ENCODE assay signal across 8 cellular contexts in the genomic region with DNA sequence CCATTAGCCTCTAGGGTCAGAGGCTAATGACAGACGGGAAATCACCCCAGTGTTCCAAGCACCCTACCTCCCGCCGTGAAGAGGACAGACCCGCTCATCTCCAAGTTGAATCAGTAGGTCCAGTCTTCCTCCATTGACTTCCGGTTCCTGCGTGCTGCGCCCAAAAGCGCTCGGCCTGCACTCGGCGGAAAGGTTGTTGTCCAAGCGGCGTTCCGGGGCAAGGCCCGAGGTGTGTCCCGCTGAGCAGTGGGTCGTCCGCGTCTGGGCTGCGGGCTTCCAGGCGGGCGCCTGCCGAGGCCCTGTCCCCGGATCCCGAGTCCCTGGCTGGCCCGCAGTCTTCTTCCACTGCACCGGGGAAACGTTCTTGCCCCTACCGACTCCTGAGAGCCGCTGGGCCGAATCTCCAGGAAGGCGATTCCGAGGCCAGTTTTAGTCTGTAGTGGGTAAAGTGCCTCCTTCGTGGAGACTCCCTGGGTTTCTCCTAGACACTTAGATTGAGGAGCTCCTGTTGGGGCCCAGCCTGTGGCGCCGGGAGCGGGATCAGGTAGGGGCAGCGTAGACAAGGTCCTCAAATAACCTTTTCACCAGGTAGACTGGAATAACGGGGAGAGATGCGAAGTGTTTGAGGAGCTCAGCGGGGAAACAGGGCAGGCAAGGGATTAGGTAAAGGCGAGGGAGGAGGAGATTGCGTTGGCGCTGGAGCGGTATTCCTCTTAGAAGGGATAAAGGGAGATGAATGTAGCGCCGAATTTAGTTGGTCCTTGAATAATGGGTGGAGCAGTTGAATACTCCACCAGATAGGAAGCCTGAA. TPM values are rescaled to one million over a fixed set of nuclear protein-coding genes. Genes with fewer than 3 reads are reported as not detected.
A peak's percentile ranks its signal among the peaks of the same experiment; 100 is the strongest.
DNase-seq lines count a peak whose midpoint lies in the region; TF ChIP-seq lines count a peak whose summit lies in the region.

A gene with protein sequence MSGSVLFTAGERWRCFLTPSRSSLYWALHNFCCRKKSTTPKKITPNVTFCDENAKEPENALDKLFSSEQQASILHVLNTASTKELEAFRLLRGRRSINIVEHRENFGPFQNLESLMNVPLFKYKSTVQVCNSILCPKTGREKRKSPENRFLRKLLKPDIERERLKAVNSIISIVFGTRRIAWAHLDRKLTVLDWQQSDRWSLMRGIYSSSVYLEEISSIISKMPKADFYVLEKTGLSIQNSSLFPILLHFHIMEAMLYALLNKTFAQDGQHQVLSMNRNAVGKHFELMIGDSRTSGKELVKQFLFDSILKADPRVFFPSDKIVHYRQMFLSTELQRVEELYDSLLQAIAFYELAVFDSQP (minus strand): TSS at position 138 of the 811 bp plus-strand sequence. CDS start 40 bp downstream, at position 98.

- H3K79me1 ChIP-seq in mesendoderm (ENCODE audit: low read length): no peaks in the 10 kb centered on the region

- peak; percentile 77 for DNase-seq in CMK (ENCODE audit: low read depth)
- peak; percentile 88 for DNase-seq in GM20000 (ENCODE audit: low spot score)
- peak; percentile 90 for DNase-seq in HT-29 (ENCODE audit: low spot score)
- DNase-seq in NT2/D1 (ENCODE audit: low read depth, low spot score): peak; percentile 77
- DNase-seq in activated CD8-positive, alpha-beta memory T cell treated with anti-CD3 and anti-CD28 coated beads, Interleukin-2, amount 50 U/mL, for 1 hour (ENCODE audit: extremely low read depth): peak; percentile 76
- DNase-seq in mesendoderm: peak; percentile 96
- DNase-seq in stimulated activated CD8-positive, alpha-beta memory T cell treated with anti-CD3 and anti-CD28 coated beads, Interleukin-12 subunit alpha, Interleukin-12 subunit beta, amount 100 ng/mL, for 4 hours (ENCODE audit: low read depth): peak; percentile 77

- H3K9me3 ChIP-seq in NT2/D1 (ENCODE audit: insufficient read depth, low read length) (no peaks in the 10 kb centered on the region), endocrine pancreas (ENCODE audit: control insufficient read depth, low read length) (no peaks in the 10 kb centered on the region)

- no peak within 1 kb of the TSS for H2BK15ac ChIP-seq in mesendoderm (replicated peaks; ENCODE audit: low read depth)

- H3K36me3 ChIP-seq in NT2/D1 (ENCODE audit: insufficient read depth, insufficient read length, low read length) (peaks cover 25% of the 10 kb centered on the region), endocrine pancreas (ENCODE audit: control insufficient read depth, insufficient read depth, low read length) (no peaks in the 10 kb centered on the region), mesendoderm (ENCODE audit: control insufficient read depth, insufficient read depth, low read length) (no peaks in the 10 kb centered on the region)

- H2AK5ac ChIP-seq in mesendoderm (ENCODE audit: low read length): no peak within 1 kb of the TSS

- H4K8ac ChIP-seq in mesendoderm (ENCODE audit: low read depth, low read length): no peak within 1 kb of the TSS

- no peaks in the 10 kb centered on the region for H3K27me3 ChIP-seq in NT2/D1 (ENCODE audit: insufficient read depth, insufficient read length)
- no peaks in the 10 kb centered on the region for H3K27me3 ChIP-seq in endocrine pancreas (ENCODE audit: control insufficient read depth, insufficient read depth, low read length)
- no peaks in the 10 kb centered on the region for H3K27me3 ChIP-seq in mesendoderm (ENCODE audit: insufficient read depth, low read length, poor library complexity)

- H3K23ac ChIP-seq in mesendoderm (ENCODE audit: low read length): no peak within 1 kb of the TSS

- H2BK5ac ChIP-seq in mesendoderm (ENCODE audit: low read length): no peak within 1 kb of the TSS

- no peak within 1 kb of the TSS for H3K4ac ChIP-seq in mesendoderm (ENCODE audit: low read depth, low read length)

- peak within 1 kb of the TSS; percentile 10 for H3K27ac ChIP-seq in mesendoderm (ENCODE audit: low read depth, low read length)

- no peaks in the 10 kb centered on the region for H3K79me2 ChIP-seq in mesendoderm (ENCODE audit: control insufficient read depth, insufficient read depth, low read length)

- no peak for TF ChIP-seq CTCF in GM20000 (IDR thresholded peaks at IDR 0.05; ENCODE audit: extremely low read depth, missing control alignments)

- no peak within 1 kb of the TSS for H2BK120ac ChIP-seq in mesendoderm (ENCODE audit: low read depth, low read length)

- H3K9ac ChIP-seq in NT2/D1 (ENCODE audit: insufficient read length, low read depth) (peak within 1 kb of the TSS; percentile 93), endocrine pancreas (ENCODE audit: control insufficient read depth, insufficient read depth, low read length) (peak within 1 kb of the TSS; percentile 62), mesendoderm (ENCODE audit: low read length) (peak within 1 kb of the TSS; percentile 83)

- peak within 1 kb of the TSS; percentile 9 for H3K18ac ChIP-seq in mesendoderm (ENCODE audit: low read length)

- no peak within 1 kb of the TSS for H4K5ac ChIP-seq in mesendoderm (ENCODE audit: low read length)

- no CpG with 5 or more reads among the region's 47 CpGs for WGBS in mesendoderm (ENCODE audit: extremely low coverage, insufficient coverage, low lambda C conversion rate)

- no peaks in the 10 kb centered on the region for H3K4me1 ChIP-seq in NT2/D1 (ENCODE audit: insufficient read depth, insufficient read length)
- H3K4me1 ChIP-seq in endocrine pancreas (ENCODE audit: control insufficient read depth, insufficient read depth, low read length): no peaks in the 10 kb centered on the region
- H3K4me1 ChIP-seq in mesendoderm (ENCODE audit: control insufficient read depth, low read depth, low read length): no peaks in the 10 kb centered on the region

- H3K56ac ChIP-seq in mesendoderm (ENCODE audit: low read length): peak within 1 kb of the TSS; percentile 87

- H3K4me3 ChIP-seq in NT2/D1 (ENCODE audit: insufficient read length, low read depth) (peak within 1 kb of the TSS; percentile 89), endocrine pancreas (ENCODE audit: control insufficient read depth, insufficient read depth, low read length) (peak within 1 kb of the TSS; percentile 92), mesendoderm (ENCODE audit: low read length) (peak within 1 kb of the TSS; percentile 59)

- peak within 1 kb of the TSS; percentile 88 for H3K4me2 ChIP-seq in mesendoderm (ENCODE audit: low read length)

RNA-seq across cellular contexts. Expression of the gene that starts here (rescaled TPM):
- total RNA-seq in HT-29 (2014; rRNA removed; shearing (Covaris generic)): 7.3 and 7.5 TPM in 2 replicates
- polyA plus RNA-seq in mesendoderm (2013, experiment 1 of 2): 12.8 TPM
- 13.0 TPM for polyA plus RNA-seq in mesendoderm (2013, experiment 2 of 2)

Comparison
In these comparisons a context has a peak if more than half of its experiments do, and no peak if none do; other contexts are left out.
1. Peak in every context shown above with its lines: DNase-seq, H3K4me3 ChIP-seq and H3K27ac ChIP-seq.